Comparison of ENCODE assay signal across 10 cellular contexts in the genomic region with DNA sequence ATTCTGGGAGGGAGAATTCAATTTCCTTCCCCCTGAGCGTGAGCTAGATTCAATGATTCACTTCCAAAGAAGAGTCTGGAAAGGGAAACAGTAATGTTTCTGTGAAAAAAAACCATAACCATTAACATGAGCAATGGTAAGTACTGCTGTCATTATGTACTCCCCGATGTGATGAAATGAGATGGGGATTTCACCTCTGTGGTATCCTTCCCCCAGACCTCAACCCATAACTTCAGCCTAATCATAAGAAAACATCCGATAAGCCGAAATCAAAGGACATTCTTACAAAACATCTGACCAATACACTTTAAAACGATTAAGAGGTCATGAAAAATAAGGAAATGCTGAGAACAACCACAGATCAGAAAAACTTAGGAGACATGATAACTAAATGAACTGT. TPM values are rescaled to one million over a fixed set of nuclear protein-coding genes. Genes with fewer than 3 reads are reported as not detected.
DNase-seq lines count a peak whose midpoint lies in the region; ATAC-seq and TF ChIP-seq lines count a peak whose summit lies in the region.
"Had no signal": no experiment of that assay in that cellular context is flagged by ENCODE, and none has a peak within 500 bp of the region (broad histone marks: within the 10 kb centered on the region; RNA-seq: fewer than 3 reads in every experiment).

No MANE protein-coding gene starts in this region.

- intact Hi-C loops in activated CD4-positive, alpha-beta T cell treated with anti-CD3 and anti-CD28 coated beads for 36 hours (cut with DNase I, micrococcal nuclease) = loop anchor here (1.0 to 2.0 kb wide), 6 partner anchors 26 to 109 kb away; no protein-coding TSS in a partner anchor
- intact Hi-C loops in lower lobe of right lung (cut with DNase I) = no loop called here

- peak overlapping the region; percentile 59 for H3K27ac Mint-ChIP-seq in activated CD4-positive, alpha-beta T cell treated with anti-CD3 and anti-CD28 coated beads for 36 hours
- peak overlapping the region; percentile 26 for H3K27ac Mint-ChIP-seq in activated naive CD8-positive, alpha-beta T cell treated with anti-CD3 and anti-CD28 coated beads for 36 hours

- no peaks in the 10 kb centered on the region for H3K4me1 ChIP-seq in lower lobe of right lung
- H3K4me1 ChIP-seq: parathyroid adenoma had no signal

- H3K4me3 ChIP-seq in lower lobe of right lung = no peak overlapping the region
- H3K4me3 ChIP-seq: cardiac muscle cell had no signal

- H3K36me3 Mint-ChIP-seq in activated CD4-positive, alpha-beta T cell treated with anti-CD3 and anti-CD28 coated beads for 36 hours (ENCODE audit: low read depth) = peaks cover 10% of the 10 kb centered on the region
- peaks cover 16% of the 10 kb centered on the region for H3K36me3 Mint-ChIP-seq in activated naive CD8-positive, alpha-beta T cell treated with anti-CD3 and anti-CD28 coated beads for 36 hours

- no peaks in the 10 kb centered on the region for H3K9me3 ChIP-seq in lower lobe of right lung

- CTCF ChIA-PET in activated CD4-positive, alpha-beta T cell treated with anti-CD3 and anti-CD28 coated beads for 36 hours (lab: Charles Lee) = interaction anchor here (0.7 to 3.1 kb wide), 22 partner anchors 10 to 292 kb away, joined by 3 to 32 read pairs (median 4); no protein-coding TSS in a partner anchor

- H3K27me3 ChIP-seq in lower lobe of right lung (ENCODE audit: low read depth) = no peaks in the 10 kb centered on the region
- H3K27me3 ChIP-seq: cardiac muscle cell had no signal

- peak overlapping the region; percentile 9 for H3K4me3 Mint-ChIP-seq in activated CD4-positive, alpha-beta T cell treated with anti-CD3 and anti-CD28 coated beads for 36 hours
- H3K4me3 Mint-ChIP-seq in activated naive CD8-positive, alpha-beta T cell treated with anti-CD3 and anti-CD28 coated beads for 36 hours = no peak overlapping the region

- POLR2A ChIA-PET in activated CD4-positive, alpha-beta T cell treated with anti-CD3 and anti-CD28 coated beads for 36 hours (lab: Charles Lee) = interaction anchor here (1.3 to 1.7 kb wide), 3 partner anchors 27 to 85 kb away, joined by 4 to 7 read pairs (median 4); partner anchors contain the start of gene EZH2

- no peak overlapping the region for H3K27ac ChIP-seq in lower lobe of right lung
- H3K27ac ChIP-seq: cardiac muscle cell, parathyroid adenoma had no signal

- no peaks in the 10 kb centered on the region for H3K36me3 ChIP-seq in lower lobe of right lung
- H3K36me3 ChIP-seq: cardiac muscle cell had no signal

- H3K4me1 Mint-ChIP-seq in activated CD4-positive, alpha-beta T cell treated with anti-CD3 and anti-CD28 coated beads for 36 hours = peaks cover 42% of the 10 kb centered on the region
- H3K4me1 Mint-ChIP-seq in activated naive CD8-positive, alpha-beta T cell treated with anti-CD3 and anti-CD28 coated beads for 36 hours = peaks cover 29% of the 10 kb centered on the region

- peak; percentile 87 for ATAC-seq in activated CD4-positive, alpha-beta T cell treated with anti-CD3 and anti-CD28 coated beads for 36 hours
- ATAC-seq in HG02981 (IDR thresholded peaks at IDR 0.05; ENCODE audit: unreplicated experiment) (peak; percentile 41), lower lobe of right lung (no peak)

- peak; percentile 45 for DNase-seq in activated CD4-positive, alpha-beta T cell treated with anti-CD3 and anti-CD28 coated beads for 36 hours
- no peak for DNase-seq in activated CD4-positive, alpha-beta T cell treated with anti-CD3 and anti-CD28 coated beads for 48 hours
- no peak for DNase-seq in activated naive CD8-positive, alpha-beta T cell treated with anti-CD3 and anti-CD28 coated beads for 36 hours
- DNase-seq in renal cortical epithelial cell (ENCODE audit: low read depth) = peak; percentile 46
- no peak for DNase-seq in lower lobe of right lung
- no peak for DNase-seq in cortex of kidney (lab: John Stamatoyannopoulos, UW)
- DNase-seq in OCI-M2 (lab: John Stamatoyannopoulos, UW; ENCODE audit: unreplicated experiment) = no peak

- no peaks in the 10 kb centered on the region for H3K27me3 Mint-ChIP-seq in activated CD4-positive, alpha-beta T cell treated with anti-CD3 and anti-CD28 coated beads for 36 hours
- no peaks in the 10 kb centered on the region for H3K27me3 Mint-ChIP-seq in activated naive CD8-positive, alpha-beta T cell treated with anti-CD3 and anti-CD28 coated beads for 36 hours

- H3K9me3 Mint-ChIP-seq in activated CD4-positive, alpha-beta T cell treated with anti-CD3 and anti-CD28 coated beads for 36 hours (ENCODE audit: low read depth) = no peaks in the 10 kb centered on the region
- no peaks in the 10 kb centered on the region for H3K9me3 Mint-ChIP-seq in activated naive CD8-positive, alpha-beta T cell treated with anti-CD3 and anti-CD28 coated beads for 36 hours

- no peak for TF ChIP-seq CTCF in lower lobe of right lung (IDR thresholded peaks at IDR 0.05)

RNA-seq across cellular contexts. Expression of gene EZH2, which starts 27.2 kb away (rescaled TPM):
- 100 to 1,000 TPM; 117 to 126 TPM for total RNA-seq in activated CD4-positive, alpha-beta T cell treated with anti-CD3 and anti-CD28 coated beads for 36 hours
- total RNA-seq in activated naive CD8-positive, alpha-beta T cell treated with anti-CD3 and anti-CD28 coated beads for 36 hours = 100 to 1,000 TPM; 109 to 111 TPM
- total RNA-seq in renal cortical epithelial cell (7.9 and 10.1 TPM in 2 replicates), lower lobe of right lung (3.5 TPM)

Comparison
In these comparisons a context has a peak if more than half of its experiments do, and no peak if none do; other contexts are left out.
1. DNase-seq: peak in activated CD4-positive, alpha-beta T cell treated with anti-CD3 and anti-CD28 coated beads for 36 hours (single experiment) and renal cortical epithelial cell (single experiment); none in activated CD4-positive, alpha-beta T cell treated with anti-CD3 and anti-CD28 coated beads for 48 hours (single experiment), activated naive CD8-positive, alpha-beta T cell treated with anti-CD3 and anti-CD28 coated beads for 36 hours (single experiment), lower lobe of right lung (single experiment), cortex of kidney (single experiment) and OCI-M2 (single experiment).
2. ATAC-seq: peak in activated CD4-positive, alpha-beta T cell treated with anti-CD3 and anti-CD28 coated beads for 36 hours (single experiment) and HG02981 (single experiment); none in lower lobe of right lung (0 of 2).